ENCODE assay signal across 24 cellular contexts in the genomic region with DNA sequence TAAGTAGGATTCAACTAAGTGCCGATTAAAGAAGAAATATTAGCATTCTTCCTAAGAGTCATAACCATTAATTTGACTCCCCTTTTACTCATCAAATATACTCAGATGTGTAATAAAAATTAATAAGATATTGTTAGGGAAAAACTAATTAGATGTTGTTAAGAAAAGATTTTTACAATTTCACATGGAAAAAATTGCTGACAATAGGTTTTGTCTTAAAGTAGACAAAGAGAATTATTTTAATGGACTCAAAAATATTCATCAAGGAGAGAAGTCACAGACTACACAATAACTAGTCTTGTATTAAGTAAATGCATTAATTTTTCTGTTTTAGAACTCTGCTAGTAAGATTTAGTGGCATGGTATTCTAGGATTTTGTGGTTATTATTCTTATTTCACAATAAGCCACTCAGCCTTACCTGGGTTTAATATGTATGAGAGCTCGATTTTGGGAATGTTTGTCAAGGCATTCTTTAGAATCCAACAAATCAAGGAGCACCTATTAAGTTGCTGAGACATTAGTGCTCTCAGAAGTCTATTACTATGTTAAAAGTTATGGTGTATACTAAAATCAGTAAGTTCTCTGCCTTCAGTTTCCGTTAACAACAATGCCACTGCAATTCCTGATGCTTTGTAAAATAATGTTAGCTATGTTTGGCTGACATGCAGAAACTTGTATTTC.
"Had no signal": no experiment of that assay in that cellular context is flagged by ENCODE, and none has a peak within 500 bp of the region (broad histone marks: within the 10 kb centered on the region; RNA-seq: fewer than 3 reads in every experiment).

No MANE protein-coding gene starts in this region.

- DNase-seq: dorsolateral prefrontal cortex; effector CD4-positive, alpha-beta T cell; hypothalamus; immature natural killer cell; islet precursor cell; kidney glomerular epithelial cell; left colon; left ventricle myocardium superior; lower lobe of right lung; naive thymus-derived CD8-positive, alpha-beta T cell; nephron progenitor cell; nucleus accumbens; right cardiac atrium; spleen; stimulated activated CD4-positive, alpha-beta T cell treated with anti-CD3 and anti-CD28 coated beads, Interleukin-4, amount 100 ng/mL, for 4 hours; stimulated activated naive CD8-positive, alpha-beta T cell treated with anti-CD3 and anti-CD28 coated beads, Interleukin-15, Interleukin-2, amounts not matched to agents 100 U/mL and 50 U/mL, for 24 hours; substantia nigra; testis; tibial artery had no signal

- ATAC-seq: left colon; left ventricle myocardium superior; naive thymus-derived CD8-positive, alpha-beta T cell; right cardiac atrium; stimulated activated memory B cell treated with anti-CD40 and anti-IgM and Interleukin-4, amounts not matched to agents 10 μg/mL and 1 μg/mL and 100 μg/mL, for 72 hours; stimulated activated naive CD8-positive, alpha-beta T cell treated with anti-CD3 and anti-CD28 coated beads, Interleukin-15, Interleukin-2, amounts not matched to agents 100 U/mL and 50 U/mL, for 24 hours had no signal

- H3K4me3 ChIP-seq: dorsolateral prefrontal cortex, lower lobe of right lung, prostate gland, skin epidermis, spleen, testis, tibial artery had no signal

- H3K9me3 Mint-ChIP-seq: nephron progenitor cell; stimulated activated memory B cell treated with anti-CD40 and anti-IgM and Interleukin-4, amounts not matched to agents 10 μg/mL and 1 μg/mL and 100 μg/mL, for 72 hours; type B pancreatic cell had no signal

- H3K27me3 ChIP-seq: dorsolateral prefrontal cortex, spleen, testis, tibial artery had no signal

- H3K27me3 Mint-ChIP-seq: type B pancreatic cell had no signal

- H3K9me3 ChIP-seq: lower lobe of right lung, prostate gland, spleen, testis, tibial artery had no signal

- H3K36me3 Mint-ChIP-seq: immature natural killer cell; naive thymus-derived CD8-positive, alpha-beta T cell; stimulated activated memory B cell treated with anti-CD40 and anti-IgM and Interleukin-4, amounts not matched to agents 10 μg/mL and 1 μg/mL and 100 μg/mL, for 72 hours; type B pancreatic cell had no signal

- FAIRE-seq: urothelium cell line had no signal

- H3K4me1 Mint-ChIP-seq: immature natural killer cell; naive thymus-derived CD8-positive, alpha-beta T cell; stimulated activated memory B cell treated with anti-CD40 and anti-IgM and Interleukin-4, amounts not matched to agents 10 μg/mL and 1 μg/mL and 100 μg/mL, for 72 hours had no signal

- H3K27ac ChIP-seq: dorsolateral prefrontal cortex, lower lobe of right lung, prostate gland, skin epidermis, spleen, testis, tibial artery had no signal

- H3K36me3 ChIP-seq: lower lobe of right lung, prostate gland, spleen, tibial artery had no signal

- H3K4me1 ChIP-seq: lower lobe of right lung, prostate gland, spleen, testis, tibial artery had no signal

- H3K4me3 Mint-ChIP-seq: immature natural killer cell; naive thymus-derived CD8-positive, alpha-beta T cell; nephron progenitor cell; stimulated activated memory B cell treated with anti-CD40 and anti-IgM and Interleukin-4, amounts not matched to agents 10 μg/mL and 1 μg/mL and 100 μg/mL, for 72 hours; type B pancreatic cell had no signal

- H3K27ac Mint-ChIP-seq: immature natural killer cell; naive thymus-derived CD8-positive, alpha-beta T cell; nephron progenitor cell; stimulated activated memory B cell treated with anti-CD40 and anti-IgM and Interleukin-4, amounts not matched to agents 10 μg/mL and 1 μg/mL and 100 μg/mL, for 72 hours; type B pancreatic cell had no signal
